ENCODE assay signal across 19 cellular contexts in genomic region chr7:139544645-139545044, GRCh38. TPM values are rescaled to one million over a fixed set of nuclear protein-coding genes. Genes with fewer than 3 reads are reported as not detected.
DNase-seq lines count a peak whose midpoint lies in the region; ATAC-seq, FAIRE-seq and TF ChIP-seq lines count a peak whose summit lies in the region.
"Had no signal": no experiment of that assay in that cellular context is flagged by ENCODE, and none has a peak within 500 bp of the region (broad histone marks: within the 10 kb centered on the region; RNA-seq: fewer than 3 reads in every experiment).

No MANE protein-coding gene starts in this region.

- H3K27ac ChIP-seq in GM23338 (ENCODE audit: low read depth) (no peak overlapping the region), K562 (ENCODE audit: extremely low read depth, low read depth, low read length) (no peak overlapping the region), upper lobe of right lung (no peak overlapping the region)
- H3K27ac ChIP-seq: HL-60 had no signal

- no peak overlapping the region for H3K4me2 ChIP-seq in GM23338
- H3K4me2 ChIP-seq in K562 (ENCODE audit: insufficient read depth, low read length) = peak overlapping the region; percentile 40; the same call in 1 of the 2 replicates

- POLR2A ChIA-PET in K562 (lab: Yijun Ruan, JAX) = interaction anchor here (0.6 to 1.2 kb wide), 3 partner anchors 9 to 76 kb away, joined by 3 to 4 read pairs (median 3); no protein-coding TSS in a partner anchor

- in situ Hi-C loops in K562 (cut with MboI) = no loop called here

- DNase-seq in GM23338 (ENCODE audit: low spot score) (no peak), K562 (ENCODE audit: extremely low read depth in 1 of 4, low spot score in 3 of 4) (no peak), islet precursor cell (peak; percentile 45), upper lobe of right lung (peak; percentile 40), NCI-H1048 (lab: John Stamatoyannopoulos, UW) (no peak), nucleus accumbens (lab: John Stamatoyannopoulos, UW) (no peak)
- DNase-seq: C1 segment of cervical spinal cord; Caco-2; CD4-positive, CD25-positive, alpha-beta regulatory T cell; HFFc6 had no signal

- intact Hi-C loops in K562 (cut with micrococcal nuclease) = no loop called here
- intact Hi-C loops in upper lobe of right lung (cut with DNase I) = no loop called here

- no peak for TF ChIP-seq EP300 in K562 (IDR thresholded peaks at IDR 0.05; ENCODE audit: low read length)

- no TSS peak for BruUV-seq in K562 (replicated peaks; lab: Mats Ljungman, UMichigan)

- no peaks in the 10 kb centered on the region for H3K9me2 ChIP-seq in GM23338 (ENCODE audit: insufficient read depth)

- H2AFZ ChIP-seq in GM23338 (0 out of 2 replicates have a peak overlapping the region, but pooled peaks have one; percentile 18), K562 (ENCODE audit: low read depth, low read length) (peak overlapping the region; percentile 76)

- H3K4me3 ChIP-seq in GM23338 (no peak overlapping the region), K562 (no peak overlapping the region), upper lobe of right lung (no peak overlapping the region)

- no peak for TF ChIP-seq RAD21 in K562 (CRISPR knock-in tag; conservative IDR thresholded peaks at IDR 0.05 in 1 of 2, IDR thresholded peaks at IDR 0.05 in 1 of 2)

- H4K20me1 ChIP-seq in GM23338 (replicated peaks; ENCODE audit: insufficient read depth) = no peaks in the 10 kb centered on the region
- 0 out of 2 replicates have a peak, but pooled peaks cover 12% of the 10 kb centered on the region for H4K20me1 ChIP-seq in K562 (replicated peaks; ENCODE audit: control insufficient read depth, insufficient read depth, low read length)

- no peaks in the 10 kb centered on the region for H3F3A ChIP-seq in GM23338 (replicated peaks; ENCODE audit: low read depth)

- peaks cover 9% of the 10 kb centered on the region for H3K27me3 Mint-ChIP-seq in GM23338 (ENCODE audit: insufficient read depth, low read depth, poor library complexity)
- H3K27me3 Mint-ChIP-seq: CD4-positive, CD25-positive, alpha-beta regulatory T cell had no signal

- FAIRE-seq in K562 (lab: Jason Lieb, UNC) = no peak
- FAIRE-seq: D721Med, G401.6, GM12891, GM19239, H54 had no signal

- CTCF ChIA-PET in K562 (lab: Yijun Ruan, JAX; ENCODE audit: low intra/inter-chr PET ratio) = no interaction called here

- TF ChIP-seq CTCF in GM23338 (conservative IDR thresholded peaks at IDR 0.05; ENCODE audit: low read depth in 2 of 2) (no peak), K562 (IDR thresholded peaks at IDR 0.05 in 2 of 3, conservative IDR thresholded peaks at IDR 0.05 in 1 of 3; ENCODE audit: insufficient read depth in 2 of 3, low read depth in 1 of 3, low read length in 3 of 3) (no peak), upper lobe of right lung (IDR thresholded peaks at IDR 0.05) (no peak)

- H3K36me3 ChIP-seq in GM23338 (ENCODE audit: insufficient read depth) = no peaks in the 10 kb centered on the region
- H3K36me3 ChIP-seq in K562 (ENCODE audit: control insufficient read depth, insufficient read depth, low read length) = no peaks in the 10 kb centered on the region
- no peaks in the 10 kb centered on the region for H3K36me3 ChIP-seq in upper lobe of right lung
- H3K36me3 ChIP-seq: BE2C had no signal

- WGBS in K562 (ENCODE audit: insufficient coverage, low coverage, missing lambda C conversion rate) = 23% methylated on average over 11 of the region's 11 CpGs

- no peaks in the 10 kb centered on the region for H3K4me1 ChIP-seq in GM23338 (ENCODE audit: insufficient read depth)
- H3K4me1 ChIP-seq in K562 (replicated peaks in 1 of 2; ENCODE audit: control insufficient read depth in 2 of 2, insufficient read depth in 2 of 2, low read length in 2 of 2) = peaks cover 21 to 29% of the 10 kb centered on the region in 2 experiments; a peak in 4 of 5 replicates
- no peaks in the 10 kb centered on the region for H3K4me1 ChIP-seq in upper lobe of right lung
- H3K4me1 ChIP-seq: BE2C, Caco-2 had no signal

- ATAC-seq in GM23338 (no peak), K562 (no peak), upper lobe of right lung (no peak)

- H3K79me2 ChIP-seq in GM23338 (replicated peaks; ENCODE audit: insufficient read depth) (no peaks in the 10 kb centered on the region), K562 (ENCODE audit: control insufficient read depth, insufficient read depth, low read length) (peaks cover 6% of the 10 kb centered on the region; the same call in 1 of the 3 replicates)

- H3K9me1 ChIP-seq in K562 (ENCODE audit: control insufficient read depth, insufficient read depth, low read length) = no peaks in the 10 kb centered on the region

- no peaks in the 10 kb centered on the region for H3K36me3 Mint-ChIP-seq in GM23338 (ENCODE audit: low read depth)
- H3K36me3 Mint-ChIP-seq: CD4-positive, CD25-positive, alpha-beta regulatory T cell had no signal

- no peak overlapping the region for H3K27ac Mint-ChIP-seq in GM23338
- H3K27ac Mint-ChIP-seq: HFFc6 had no signal

- H3K9me3 ChIP-seq in K562 (replicated peaks; ENCODE audit: control insufficient read depth, insufficient read depth, low read depth, low read length) (no peaks in the 10 kb centered on the region), upper lobe of right lung (no peaks in the 10 kb centered on the region)
- H3K9me3 ChIP-seq: BE2C, Caco-2 had no signal

- TF ChIP-seq POLR2A in K562 (conservative IDR thresholded peaks at IDR 0.05) = no peak

- no peak overlapping the region for H3K4me3 Mint-ChIP-seq in GM23338
- H3K4me3 Mint-ChIP-seq: CD4-positive, CD25-positive, alpha-beta regulatory T cell; HFFc6 had no signal

- H3K4me1 Mint-ChIP-seq in GM23338 = peaks cover 12% of the 10 kb centered on the region
- H3K4me1 Mint-ChIP-seq: CD4-positive, CD25-positive, alpha-beta regulatory T cell had no signal

- peak overlapping the region in 1 of 2 experiments; percentile 62; a peak in 2 of 4 replicates for H3K9ac ChIP-seq in K562 (ENCODE audit: insufficient read depth in 1 of 2, low read depth in 2 of 2, low read length in 2 of 2)

- H3K9me3 Mint-ChIP-seq in GM23338 = no peaks in the 10 kb centered on the region
- H3K9me3 Mint-ChIP-seq: CD4-positive, CD25-positive, alpha-beta regulatory T cell; HFFc6 had no signal

- H3K27me3 ChIP-seq in GM23338 (ENCODE audit: insufficient read depth) (no peaks in the 10 kb centered on the region), K562 (ENCODE audit: control insufficient read depth in 2 of 2, insufficient read depth in 2 of 2, low read length in 2 of 2) (peaks cover 20 to 81% of the 10 kb centered on the region in 2 experiments), upper lobe of right lung (no peaks in the 10 kb centered on the region)
- H3K27me3 ChIP-seq: BE2C had no signal

TF ChIP-seq in GM23338, 12 proteins besides CTCF, POLR2A, EP300 and RAD21 (continues in another document):
- TF ChIP-seq EZH2phosphoT487 (IDR thresholded peaks at IDR 0.05; ENCODE audit: unreplicated experiment) = no peak

TF ChIP-seq in K562, 482 proteins besides CTCF, POLR2A, EP300 and RAD21 (continues in another document):
- no peak for TF ChIP-seq SIX5 (IDR thresholded peaks at IDR 0.05; ENCODE audit: borderline replicate concordance in 1 of 2, insufficient read depth in 1 of 2, low read depth in 1 of 2, low read length in 2 of 2)
- TF ChIP-seq ZNF707 (CRISPR knock-in tag; conservative IDR thresholded peaks at IDR 0.05) = no peak
- no peak for TF ChIP-seq E2F3 (CRISPR knock-in tag; IDR thresholded peaks at IDR 0.05)
- no peak for TF ChIP-seq IRF9 (tag; IDR thresholded peaks at IDR 0.05)
- TF ChIP-seq CBX8 (IDR thresholded peaks at IDR 0.05; ENCODE audit: borderline replicate concordance, extremely low read depth, low read depth, low read length, poor library complexity, severe bottlenecking) = no peak
- no peak for TF ChIP-seq DLX4 (CRISPR knock-in tag; IDR thresholded peaks at IDR 0.05)
- TF ChIP-seq ZNF134 (CRISPR knock-in tag; conservative IDR thresholded peaks at IDR 0.05) = no peak
- no peak for TF ChIP-seq CBX2 (IDR thresholded peaks at IDR 0.05; ENCODE audit: insufficient read depth, low read length, poor library complexity, severe bottlenecking)
- TF ChIP-seq HSF4 (CRISPR knock-in tag; IDR thresholded peaks at IDR 0.05; ENCODE audit: borderline replicate concordance) = no peak

RNA-seq across cellular contexts. Expression of gene CLEC2L, which starts 21.2 kb away (rescaled TPM):
- not detected in 2 replicates for total RNA-seq in GM23338 (2014; rRNA removed; shearing (Covaris generic))
- polyA plus RNA-seq in GM23338 (2016; fragmentation: Nextera tagmentation; extraction: Ambion mirVana) (0.21 TPM in 1 of 2 replicates, not detected in the other), K562 (2011; rRNA removed) (0.84 and 26.0 TPM in 2 replicates), K562 (2014; fragmentation: Illumina TruSeq; extraction: Trizol) (1.9 and 2.9 TPM in 2 replicates), K562 (2014; fragmentation: Nextera tagmentation; extraction: Ambion mirVana) (1 to 10 TPM in 1 of 2 experiments, under 1 TPM in 1; 0.94 to 2.1 TPM), K562 (2014; rRNA removed) (5.3 and 7.1 TPM in 2 replicates)
- 0.32 and 1.4 TPM in 2 replicates for total RNA-seq in K562 (2011; cell fraction: chromatin; rRNA removed; ENCODE audit: low replicate concordance)
- total RNA-seq in K562 (2011; cell fraction: nucleolus; rRNA removed) = 2.3 and 3.4 TPM in 2 replicates
- 0.92 and 1.5 TPM in 2 replicates for total RNA-seq in K562 (2011; cell fraction: nucleoplasm; rRNA removed)
- total RNA-seq in K562 (2014; rRNA removed) (1.6 and 4.1 TPM in 2 replicates), K562 (2014; rRNA removed; fragmentation: Illumina TruSeq; extraction: Trizol) (0.73 and 0.87 TPM in 2 replicates), K562 (2015; rRNA removed; fragmentation: Illumina TruSeq; extraction: Trizol) (1.5 and 1.8 TPM in 2 replicates), K562 (2021) (5.4 and 5.5 TPM in 2 replicates), upper lobe of right lung (not detected)
- 4.2 and 37.0 TPM in 2 replicates for polyA plus RNA-seq in K562 (2011; cell fraction: cytosol; rRNA removed)
- 2.4 and 31.5 TPM in 2 replicates for polyA plus RNA-seq in K562 (2011; cell fraction: nucleus; rRNA removed)
- 4.2 and 5.7 TPM in 2 replicates for polyA plus RNA-seq in K562 (2012)
- polyA minus RNA-seq in K562 (2011; rRNA and poly(A)+ RNA removed) = 2.2 TPM in 1 of 2 replicates, not detected in the other
- 2.9 TPM in 1 of 2 replicates, not detected in the other for polyA minus RNA-seq in K562 (2011; cell fraction: cytosol; rRNA and poly(A)+ RNA removed)
- polyA minus RNA-seq in K562 (2011; cell fraction: nucleus; rRNA and poly(A)+ RNA removed) = 0.67 and 9.7 TPM in 2 replicates
- total RNA-seq: A172, Caco-2, HFFc6, HT1080 had no signal
- polyA plus RNA-seq: CD4-positive, CD25-positive, alpha-beta regulatory T cell had no signal

Comparison
In these comparisons a context has a peak if more than half of its experiments do, and no peak if none do; other contexts are left out.
1. DNase-seq: peak in islet precursor cell (single experiment) and upper lobe of right lung (single experiment); none in GM23338 (single experiment), K562 (0 of 4), NCI-H1048 (single experiment) and nucleus accumbens (0 of 56).